In the genomic region with DNA sequence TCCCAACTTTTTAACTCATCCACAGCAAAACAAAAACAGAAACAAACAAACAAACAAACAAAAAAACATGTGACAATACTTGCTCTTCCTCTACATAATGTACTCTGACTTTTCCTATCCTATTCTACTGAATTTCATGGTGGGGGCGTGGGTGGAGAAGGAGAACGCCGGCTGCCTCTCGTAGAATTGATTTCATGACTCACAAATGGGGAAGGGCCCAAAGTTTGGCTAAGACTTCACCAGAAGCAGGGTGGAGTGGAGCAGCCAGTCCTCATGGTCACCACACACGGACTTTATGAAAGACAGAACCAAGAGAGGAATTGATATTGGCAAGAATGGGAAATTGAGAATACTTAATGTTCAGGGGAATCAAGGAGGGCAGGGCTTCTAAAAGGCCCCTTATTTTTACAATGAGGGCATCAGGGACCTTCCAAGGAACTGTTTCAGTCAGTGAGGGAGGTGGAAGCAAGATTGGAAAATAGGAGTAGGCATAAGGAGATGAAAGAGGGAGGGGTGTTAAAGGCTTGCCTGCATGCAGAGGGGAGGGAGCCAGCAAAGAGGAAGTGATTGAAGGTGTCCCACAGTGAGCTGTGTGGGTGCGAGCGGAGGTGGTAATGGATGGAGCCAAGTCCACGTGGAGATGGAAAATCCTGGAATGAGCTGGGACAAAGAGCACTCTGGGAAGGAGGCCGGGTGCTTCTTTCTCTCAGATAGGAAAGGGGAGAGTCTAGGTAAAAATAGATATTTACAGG, we compare ENCODE assay signal across 27 cellular contexts. TPM values are rescaled to one million over a fixed set of nuclear protein-coding genes. Genes with fewer than 3 reads are reported as not detected.
DNase-seq lines count a peak whose midpoint lies in the region; ATAC-seq and TF ChIP-seq lines count a peak whose summit lies in the region.
"Had no signal": no experiment of that assay in that cellular context is flagged by ENCODE, and none has a peak within 500 bp of the region (broad histone marks: within the 10 kb centered on the region; RNA-seq: fewer than 3 reads in every experiment).

No MANE protein-coding gene starts in this region.

- no peak overlapping the region for H3K18ac ChIP-seq in mesenchymal stem cell (ENCODE audit: low read depth in 1 of 2, low read length in 2 of 2)

- no peak overlapping the region for H2BK15ac ChIP-seq in mesenchymal stem cell (ENCODE audit: low read depth, poor library complexity, severe bottlenecking)

- intact Hi-C loops in psoas muscle (cut with DNase I) = no loop called here

- no peaks in the 10 kb centered on the region for H3K79me1 ChIP-seq in mesenchymal stem cell (replicated peaks; ENCODE audit: low read length, poor library complexity, severe bottlenecking)

- H3K27ac ChIP-seq in mesenchymal stem cell (ENCODE audit: low read length, poor library complexity, severe bottlenecking) = no peak overlapping the region
- no peak overlapping the region for H3K27ac ChIP-seq in psoas muscle
- H3K27ac ChIP-seq: epithelial cell of prostate, neural progenitor cell, spleen had no signal

- no peak for TF ChIP-seq CTCF in psoas muscle (IDR thresholded peaks at IDR 0.05)

- peak overlapping the region; percentile 36 for H3K9ac ChIP-seq in mesenchymal stem cell (ENCODE audit: low read length)
- H3K9ac ChIP-seq: neural progenitor cell had no signal

- no peak overlapping the region for H3K4ac ChIP-seq in mesenchymal stem cell (ENCODE audit: low read depth in 1 of 2, low read length in 2 of 2)

- H2AK5ac ChIP-seq in mesenchymal stem cell (ENCODE audit: low read length, severe bottlenecking) = no peak overlapping the region

- H3K36me3 ChIP-seq in mesenchymal stem cell (ENCODE audit: control insufficient read depth in 1 of 2, insufficient read depth in 2 of 2, low read depth in 1 of 2, low read length in 2 of 2) (no peaks in the 10 kb centered on the region), psoas muscle (ENCODE audit: insufficient read depth in 1 of 2, low read depth in 1 of 2) (no peaks in the 10 kb centered on the region)
- H3K36me3 ChIP-seq: neural progenitor cell, spleen had no signal

- peaks cover 10% of the 10 kb centered on the region for H3K4me1 ChIP-seq in mesenchymal stem cell (ENCODE audit: control insufficient read depth, insufficient read depth, low read depth, low read length)
- H3K4me1 ChIP-seq in psoas muscle = peaks cover 3% of the 10 kb centered on the region

- H3K27me3 ChIP-seq in mesenchymal stem cell (ENCODE audit: control insufficient read depth in 1 of 2, insufficient read depth in 1 of 2, low read length in 2 of 2) = no peaks in the 10 kb centered on the region
- H3K27me3 ChIP-seq in psoas muscle (ENCODE audit: insufficient read depth in 3 of 3, low read length in 2 of 3) = peaks cover 0 to 3% (median 0%) of the 10 kb centered on the region in 3 donors
- H3K27me3 ChIP-seq: dorsolateral prefrontal cortex, neural progenitor cell, spleen had no signal

- no peak overlapping the region for H2AFZ ChIP-seq in mesenchymal stem cell (ENCODE audit: low read depth, low read length)
- H2AFZ ChIP-seq: neural progenitor cell had no signal

- H3K14ac ChIP-seq in mesenchymal stem cell (ENCODE audit: low read length in 2 of 2) = no peak overlapping the region

- H2BK12ac ChIP-seq in mesenchymal stem cell (ENCODE audit: low read length in 2 of 2) = no peak overlapping the region

- WGBS in mesenchymal stem cell = 77% methylated on average over 9 of the region's 9 CpGs
- WGBS in psoas muscle, 3 donors = 48 to 54% (median 49%) methylated on average over 9 of the region's 9 CpGs

- no peak overlapping the region for H3K4me2 ChIP-seq in mesenchymal stem cell (ENCODE audit: low read length, poor library complexity, severe bottlenecking)

- no peak overlapping the region for H3K23ac ChIP-seq in mesenchymal stem cell (ENCODE audit: low read length in 2 of 2)

- H4K8ac ChIP-seq in mesenchymal stem cell (ENCODE audit: low read length) = no peak overlapping the region

- H2BK120ac ChIP-seq in mesenchymal stem cell (ENCODE audit: low read depth, low read length) = no peak overlapping the region

- no peak overlapping the region for H2BK5ac ChIP-seq in mesenchymal stem cell (ENCODE audit: low read depth, low read length, poor library complexity, severe bottlenecking)

- H4K91ac ChIP-seq in mesenchymal stem cell (ENCODE audit: low read length) = no peak overlapping the region

- H3K9me3 ChIP-seq in mesenchymal stem cell (ENCODE audit: control insufficient read depth, low read length) (no peaks in the 10 kb centered on the region), psoas muscle (no peaks in the 10 kb centered on the region)
- H3K9me3 ChIP-seq: spleen had no signal

- ATAC-seq in psoas muscle = no peak
- ATAC-seq: activated naive CD8-positive, alpha-beta T cell treated with anti-CD3 and anti-CD28 coated beads, Interleukin-2, amount 50 U/mL, for 24 hours; left cardiac atrium had no signal

- H3K4me3 ChIP-seq in mesenchymal stem cell (ENCODE audit: insufficient read depth in 1 of 2, low read depth in 1 of 2, low read length in 2 of 2) (peak overlapping the region in 1 of 2 experiments; percentile 57), psoas muscle (no peak overlapping the region)
- H3K4me3 ChIP-seq: dorsolateral prefrontal cortex, neural progenitor cell, spleen had no signal

- DNase-seq in AG08395 (ENCODE audit: low spot score) (peak; percentile 49), LHCN-M2 (ENCODE audit: low read depth) (peak; percentile 32), dedifferentiated amniotic fluid mesenchymal stem cell (ENCODE audit: extremely low spot score) (peak; percentile 53), mesenchymal stem cell (no peak), NAMALWA (ENCODE audit: low spot score) (no peak), glomerular visceral epithelial cell (ENCODE audit: extremely low spot score) (no peak), psoas muscle (no peak)
- DNase-seq in central memory CD4-positive, alpha-beta T cell = no peak
- DNase-seq: activated CD4-positive, alpha-beta T cell treated with anti-CD3 and anti-CD28 coated beads, Interleukin-2, amount 10 ng/mL, durations not matched to agents 24 days and 14 days; activated naive CD8-positive, alpha-beta T cell treated with anti-CD3 and anti-CD28 coated beads, Interleukin-2, amount 50 U/mL, for 24 hours; CD4-positive, alpha-beta T cell; DMS153; GF-D8; KBM-7; left cardiac atrium; NCI-H2029; NCI-H226; NCI-H82; OCI-M1; SHP77; spleen had no signal

RNA-seq across cellular contexts. Expression of a gene that starts 27.9 kb away (rescaled TPM):
- total RNA-seq in LHCN-M2 (2014; rRNA removed) = 1.9 and 2.7 TPM in 2 replicates
- polyA plus RNA-seq in LHCN-M2 (2012) = 17.2 TPM
- 2.3 TPM for polyA plus RNA-seq in mesenchymal stem cell (2013, experiment 1 of 2)
- 2.3 TPM for polyA plus RNA-seq in mesenchymal stem cell (2013, experiment 2 of 2)
- total RNA-seq in psoas muscle = not detected
- under 1 TPM in 2 of 3 donors, not detected in 1; 0.01 to 0.04 TPM for polyA plus RNA-seq in psoas muscle
- total RNA-seq: activated CD4-positive, alpha-beta T cell treated with anti-CD3 and anti-CD28 coated beads, Interleukin-2, amount 10 ng/mL, durations not matched to agents 24 days and 14 days; bronchial epithelial cell; CD4-positive, alpha-beta T cell; spleen; subcutaneous adipose tissue; ureter had no signal
- polyA plus RNA-seq: spleen had no signal

Comparison
In these comparisons a context has a peak if more than half of its experiments do, and no peak if none do; other contexts are left out.
1. DNase-seq: peak in AG08395 (single experiment), LHCN-M2 (single experiment) and dedifferentiated amniotic fluid mesenchymal stem cell (single experiment); none in mesenchymal stem cell (single experiment), NAMALWA (single experiment), glomerular visceral epithelial cell (single experiment), psoas muscle (0 of 2) and central memory CD4-positive, alpha-beta T cell (single experiment).